ENCODE assay signal across 7 cellular contexts in genomic region chr2:143635936-143636335, GRCh38.
"Had no signal": no experiment of that assay in that cellular context is flagged by ENCODE, and none has a peak within 500 bp of the region (broad histone marks: within the 10 kb centered on the region; RNA-seq: fewer than 3 reads in every experiment).

No MANE protein-coding gene starts in this region.

- H3K4me3 Mint-ChIP-seq: HFFc6 had no signal

- H3K27ac Mint-ChIP-seq: HFFc6 had no signal

- DNase-seq: GM23248, GOT3, H7, HFFc6, IMR-90 had no signal

- FAIRE-seq: HTR-8/SVneo, K562 had no signal
